In the genomic region with DNA sequence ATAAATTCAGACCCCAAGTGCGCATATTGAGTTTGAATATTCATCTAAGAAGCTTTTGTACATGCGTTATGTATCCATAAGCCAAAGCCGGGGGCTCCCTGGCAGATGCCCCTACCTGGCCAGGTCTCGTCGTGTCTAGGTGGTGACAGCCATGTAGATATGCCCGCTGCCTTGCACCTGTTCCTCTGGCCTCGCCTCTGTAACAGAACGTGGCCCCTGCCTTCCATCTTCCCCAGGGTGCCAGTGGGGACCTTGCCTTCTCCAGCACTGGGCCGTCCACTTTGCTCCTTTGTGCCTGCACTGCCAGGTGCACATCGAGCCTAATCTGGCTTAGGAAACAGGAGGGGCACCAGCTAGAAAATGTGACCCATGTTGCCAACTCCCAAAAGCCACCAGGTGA, we compare ENCODE assay signal across 1 cellular context.
TF ChIP-seq lines count a peak whose summit lies in the region.

No MANE protein-coding gene starts in this region.

TF ChIP-seq in GM23338, 12 proteins besides CTCF, POLR2A, EP300 and RAD21:
- TF ChIP-seq, protein P1, sequence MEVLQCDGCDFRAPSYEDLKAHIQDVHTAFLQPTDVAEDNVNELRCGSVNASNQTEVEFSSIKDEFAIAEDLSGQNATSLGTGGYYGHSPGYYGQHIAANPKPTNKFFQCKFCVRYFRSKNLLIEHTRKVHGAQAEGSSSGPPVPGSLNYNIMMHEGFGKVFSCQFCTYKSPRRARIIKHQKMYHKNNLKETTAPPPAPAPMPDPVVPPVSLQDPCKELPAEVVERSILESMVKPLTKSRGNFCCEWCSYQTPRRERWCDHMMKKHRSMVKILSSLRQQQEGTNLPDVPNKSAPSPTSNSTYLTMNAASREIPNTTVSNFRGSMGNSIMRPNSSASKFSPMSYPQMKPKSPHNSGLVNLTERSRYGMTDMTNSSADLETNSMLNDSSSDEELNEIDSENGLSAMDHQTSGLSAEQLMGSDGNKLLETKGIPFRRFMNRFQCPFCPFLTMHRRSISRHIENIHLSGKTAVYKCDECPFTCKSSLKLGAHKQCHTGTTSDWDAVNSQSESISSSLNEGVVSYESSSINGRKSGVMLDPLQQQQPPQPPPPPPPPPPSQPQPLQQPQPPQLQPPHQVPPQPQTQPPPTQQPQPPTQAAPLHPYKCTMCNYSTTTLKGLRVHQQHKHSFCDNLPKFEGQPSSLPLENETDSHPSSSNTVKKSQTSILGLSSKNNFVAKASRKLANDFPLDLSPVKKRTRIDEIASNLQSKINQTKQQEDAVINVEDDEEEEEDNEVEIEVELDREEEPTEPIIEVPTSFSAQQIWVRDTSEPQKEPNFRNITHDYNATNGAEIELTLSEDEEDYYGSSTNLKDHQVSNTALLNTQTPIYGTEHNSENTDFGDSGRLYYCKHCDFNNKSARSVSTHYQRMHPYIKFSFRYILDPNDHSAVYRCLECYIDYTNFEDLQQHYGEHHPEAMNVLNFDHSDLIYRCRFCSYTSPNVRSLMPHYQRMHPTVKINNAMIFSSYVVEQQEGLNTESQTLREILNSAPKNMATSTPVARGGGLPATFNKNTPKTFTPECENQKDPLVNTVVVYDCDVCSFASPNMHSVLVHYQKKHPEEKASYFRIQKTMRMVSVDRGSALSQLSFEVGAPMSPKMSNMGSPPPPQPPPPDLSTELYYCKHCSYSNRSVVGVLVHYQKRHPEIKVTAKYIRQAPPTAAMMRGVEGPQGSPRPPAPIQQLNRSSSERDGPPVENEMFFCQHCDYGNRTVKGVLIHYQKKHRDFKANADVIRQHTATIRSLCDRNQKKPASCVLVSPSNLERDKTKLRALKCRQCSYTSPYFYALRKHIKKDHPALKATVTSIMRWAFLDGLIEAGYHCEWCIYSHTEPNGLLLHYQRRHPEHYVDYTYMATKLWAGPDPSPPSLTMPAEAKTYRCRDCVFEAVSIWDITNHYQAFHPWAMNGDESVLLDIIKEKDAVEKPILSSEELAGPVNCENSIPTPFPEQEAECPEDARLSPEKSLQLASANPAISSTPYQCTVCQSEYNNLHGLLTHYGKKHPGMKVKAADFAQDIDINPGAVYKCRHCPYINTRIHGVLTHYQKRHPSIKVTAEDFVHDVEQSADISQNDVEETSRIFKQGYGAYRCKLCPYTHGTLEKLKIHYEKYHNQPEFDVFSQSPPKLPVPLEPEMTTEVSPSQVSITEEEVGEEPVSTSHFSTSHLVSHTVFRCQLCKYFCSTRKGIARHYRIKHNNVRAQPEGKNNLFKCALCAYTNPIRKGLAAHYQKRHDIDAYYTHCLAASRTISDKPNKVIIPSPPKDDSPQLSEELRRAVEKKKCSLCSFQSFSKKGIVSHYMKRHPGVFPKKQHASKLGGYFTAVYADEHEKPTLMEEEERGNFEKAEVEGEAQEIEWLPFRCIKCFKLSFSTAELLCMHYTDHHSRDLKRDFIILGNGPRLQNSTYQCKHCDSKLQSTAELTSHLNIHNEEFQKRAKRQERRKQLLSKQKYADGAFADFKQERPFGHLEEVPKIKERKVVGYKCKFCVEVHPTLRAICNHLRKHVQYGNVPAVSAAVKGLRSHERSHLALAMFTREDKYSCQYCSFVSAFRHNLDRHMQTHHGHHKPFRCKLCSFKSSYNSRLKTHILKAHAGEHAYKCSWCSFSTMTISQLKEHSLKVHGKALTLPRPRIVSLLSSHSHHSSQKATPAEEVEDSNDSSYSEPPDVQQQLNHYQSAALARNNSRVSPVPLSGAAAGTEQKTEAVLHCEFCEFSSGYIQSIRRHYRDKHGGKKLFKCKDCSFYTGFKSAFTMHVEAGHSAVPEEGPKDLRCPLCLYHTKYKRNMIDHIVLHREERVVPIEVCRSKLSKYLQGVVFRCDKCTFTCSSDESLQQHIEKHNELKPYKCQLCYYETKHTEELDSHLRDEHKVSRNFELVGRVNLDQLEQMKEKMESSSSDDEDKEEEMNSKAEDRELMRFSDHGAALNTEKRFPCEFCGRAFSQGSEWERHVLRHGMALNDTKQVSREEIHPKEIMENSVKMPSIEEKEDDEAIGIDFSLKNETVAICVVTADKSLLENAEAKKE (CRISPR knock-in tag; IDR thresholded peaks at IDR 0.05), result no peak
- TF ChIP-seq, protein P2, sequence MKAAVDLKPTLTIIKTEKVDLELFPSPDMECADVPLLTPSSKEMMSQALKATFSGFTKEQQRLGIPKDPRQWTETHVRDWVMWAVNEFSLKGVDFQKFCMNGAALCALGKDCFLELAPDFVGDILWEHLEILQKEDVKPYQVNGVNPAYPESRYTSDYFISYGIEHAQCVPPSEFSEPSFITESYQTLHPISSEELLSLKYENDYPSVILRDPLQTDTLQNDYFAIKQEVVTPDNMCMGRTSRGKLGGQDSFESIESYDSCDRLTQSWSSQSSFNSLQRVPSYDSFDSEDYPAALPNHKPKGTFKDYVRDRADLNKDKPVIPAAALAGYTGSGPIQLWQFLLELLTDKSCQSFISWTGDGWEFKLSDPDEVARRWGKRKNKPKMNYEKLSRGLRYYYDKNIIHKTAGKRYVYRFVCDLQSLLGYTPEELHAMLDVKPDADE (IDR thresholded peaks at IDR 0.05), result no peak
- TF ChIP-seq EZH2phosphoT487 (IDR thresholded peaks at IDR 0.05; ENCODE audit: unreplicated experiment) (no peak), STAT1 (IDR thresholded peaks at IDR 0.05; ENCODE audit: unreplicated experiment) (no peak), JUNB (IDR thresholded peaks at IDR 0.05; ENCODE audit: unreplicated experiment) (no peak), NANOG (IDR thresholded peaks at IDR 0.05; ENCODE audit: borderline replicate concordance) (no peak), ZNF114 (CRISPR knock-in tag; IDR thresholded peaks at IDR 0.05) (no peak), POLR2AphosphoS5 (IDR thresholded peaks at IDR 0.05; ENCODE audit: low read depth) (no peak), ZNF331 (CRISPR knock-in tag; IDR thresholded peaks at IDR 0.05; ENCODE audit: low read depth) (no peak)
- TF ChIP-seq, protein P3, sequence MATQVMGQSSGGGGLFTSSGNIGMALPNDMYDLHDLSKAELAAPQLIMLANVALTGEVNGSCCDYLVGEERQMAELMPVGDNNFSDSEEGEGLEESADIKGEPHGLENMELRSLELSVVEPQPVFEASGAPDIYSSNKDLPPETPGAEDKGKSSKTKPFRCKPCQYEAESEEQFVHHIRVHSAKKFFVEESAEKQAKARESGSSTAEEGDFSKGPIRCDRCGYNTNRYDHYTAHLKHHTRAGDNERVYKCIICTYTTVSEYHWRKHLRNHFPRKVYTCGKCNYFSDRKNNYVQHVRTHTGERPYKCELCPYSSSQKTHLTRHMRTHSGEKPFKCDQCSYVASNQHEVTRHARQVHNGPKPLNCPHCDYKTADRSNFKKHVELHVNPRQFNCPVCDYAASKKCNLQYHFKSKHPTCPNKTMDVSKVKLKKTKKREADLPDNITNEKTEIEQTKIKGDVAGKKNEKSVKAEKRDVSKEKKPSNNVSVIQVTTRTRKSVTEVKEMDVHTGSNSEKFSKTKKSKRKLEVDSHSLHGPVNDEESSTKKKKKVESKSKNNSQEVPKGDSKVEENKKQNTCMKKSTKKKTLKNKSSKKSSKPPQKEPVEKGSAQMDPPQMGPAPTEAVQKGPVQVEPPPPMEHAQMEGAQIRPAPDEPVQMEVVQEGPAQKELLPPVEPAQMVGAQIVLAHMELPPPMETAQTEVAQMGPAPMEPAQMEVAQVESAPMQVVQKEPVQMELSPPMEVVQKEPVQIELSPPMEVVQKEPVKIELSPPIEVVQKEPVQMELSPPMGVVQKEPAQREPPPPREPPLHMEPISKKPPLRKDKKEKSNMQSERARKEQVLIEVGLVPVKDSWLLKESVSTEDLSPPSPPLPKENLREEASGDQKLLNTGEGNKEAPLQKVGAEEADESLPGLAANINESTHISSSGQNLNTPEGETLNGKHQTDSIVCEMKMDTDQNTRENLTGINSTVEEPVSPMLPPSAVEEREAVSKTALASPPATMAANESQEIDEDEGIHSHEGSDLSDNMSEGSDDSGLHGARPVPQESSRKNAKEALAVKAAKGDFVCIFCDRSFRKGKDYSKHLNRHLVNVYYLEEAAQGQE (IDR thresholded peaks at IDR 0.05; ENCODE audit: unreplicated experiment), result no peak
